9 cellular contexts compared by ENCODE assay signal in genomic region chr6:100796049-100796823, GRCh38.
A peak's percentile ranks its signal among the peaks of the same experiment; 100 is the strongest.
DNase-seq lines count a peak whose midpoint lies in the region; ATAC-seq and TF ChIP-seq lines count a peak whose summit lies in the region.
"Had no signal": no experiment of that assay in that cellular context is flagged by ENCODE, and none has a peak within 500 bp of the region (broad histone marks: within the 10 kb centered on the region; RNA-seq: fewer than 3 reads in every experiment).

No MANE protein-coding gene starts in this region.

- peaks cover 29% of the 10 kb centered on the region for H3K36me3 Mint-ChIP-seq in activated naive CD4-positive, alpha-beta T cell treated with anti-CD3 and anti-CD28 coated beads, Interleukin-2, amount 10 ng/mL, durations not matched to agents 7 days and 5 days

- H3K9me3 ChIP-seq in right atrium auricular region (no peaks in the 10 kb centered on the region), smooth muscle cell (replicated peaks; ENCODE audit: low read depth) (no peaks in the 10 kb centered on the region), aorta (ENCODE audit: control insufficient read depth, low read length) (no peaks in the 10 kb centered on the region)

- H4K20me1 ChIP-seq in smooth muscle cell (ENCODE audit: low read depth), result peaks cover 55% of the 10 kb centered on the region

- H3F3A ChIP-seq in smooth muscle cell (ENCODE audit: low read depth), result no peaks in the 10 kb centered on the region

- 94% methylated on average over 4 of the region's 4 CpGs for WGBS in smooth muscle cell (ENCODE audit: low lambda C conversion rate)
- WGBS in aorta, 2 donors, result 95 to 96% methylated on average over 4 of the region's 4 CpGs

- CTCF ChIA-PET in activated naive CD4-positive, alpha-beta T cell treated with anti-CD3 and anti-CD28 coated beads, Interleukin-2, amount 10 ng/mL, durations not matched to agents 7 days and 5 days (lab: Charles Lee), result no interaction called here

- no peaks in the 10 kb centered on the region for H3K9me3 Mint-ChIP-seq in activated naive CD4-positive, alpha-beta T cell treated with anti-CD3 and anti-CD28 coated beads, Interleukin-2, amount 10 ng/mL, durations not matched to agents 7 days and 5 days

- H2AFZ ChIP-seq in smooth muscle cell (ENCODE audit: low read depth), result no peak overlapping the region

- H3K4me3 Mint-ChIP-seq in activated naive CD4-positive, alpha-beta T cell treated with anti-CD3 and anti-CD28 coated beads, Interleukin-2, amount 10 ng/mL, durations not matched to agents 7 days and 5 days, result no peak overlapping the region

- no peak overlapping the region for H3K9ac ChIP-seq in smooth muscle cell (ENCODE audit: low read depth)

- no peak overlapping the region for H3K4me2 ChIP-seq in smooth muscle cell

- DNase-seq in activated naive CD4-positive, alpha-beta T cell treated with anti-CD3 and anti-CD28 coated beads, Interleukin-2, amount 10 ng/mL, durations not matched to agents 7 days and 5 days, result no peak
- no peak for DNase-seq in activated naive CD4-positive, alpha-beta T cell treated with Interleukin-2 at 50 U/mL for 16 hours
- DNase-seq in MV-4-11 (lab: John Stamatoyannopoulos, UW) (peak; percentile 25), right atrium auricular region (ENCODE audit: low spot score) (no peak), smooth muscle cell (lab: John Stamatoyannopoulos, UW; ENCODE audit: unreplicated experiment) (no peak), aorta (no peak), head of caudate nucleus (no peak)
- DNase-seq: NK-92 treated with Interleukin-12 subunit alpha and Interleukin-12 subunit beta, amount 100 ng/mL, for 24 hours had no signal

- H3K36me3 ChIP-seq in right atrium auricular region (peaks cover 9% of the 10 kb centered on the region), smooth muscle cell (ENCODE audit: low read depth) (peaks cover 14% of the 10 kb centered on the region), aorta (ENCODE audit: control insufficient read depth in 1 of 2, insufficient read depth in 2 of 2, low read length in 1 of 2) (no peaks in the 10 kb centered on the region)

- H3K27me3 Mint-ChIP-seq in activated naive CD4-positive, alpha-beta T cell treated with anti-CD3 and anti-CD28 coated beads, Interleukin-2, amount 10 ng/mL, durations not matched to agents 7 days and 5 days, result no peaks in the 10 kb centered on the region

- intact Hi-C loops in aorta (cut with DNase I) (no loop called here), head of caudate nucleus (cut with DNase I) (no loop called here)

- no peak overlapping the region for H3K4me3 ChIP-seq in right atrium auricular region
- H3K4me3 ChIP-seq in smooth muscle cell, result no peak overlapping the region
- no peak overlapping the region for H3K4me3 ChIP-seq in aorta (ENCODE audit: low read length in 2 of 2)

- H3K4me1 ChIP-seq in right atrium auricular region (no peaks in the 10 kb centered on the region), smooth muscle cell (ENCODE audit: low read depth) (no peaks in the 10 kb centered on the region), aorta (ENCODE audit: control insufficient read depth in 1 of 2, insufficient read depth in 2 of 2, low read length in 2 of 2) (peaks cover 0 to 3% of the 10 kb centered on the region in 2 donors)

- ATAC-seq in HG02885 (IDR thresholded peaks at IDR 0.05; ENCODE audit: poor library complexity, unreplicated experiment) (peak; percentile 94), aorta (ENCODE audit: low FRiP score) (no peak)

- peaks cover 34% of the 10 kb centered on the region for H3K79me2 ChIP-seq in smooth muscle cell (ENCODE audit: low read depth)

- no peaks in the 10 kb centered on the region for H3K27me3 ChIP-seq in right atrium auricular region
- H3K27me3 ChIP-seq in smooth muscle cell (ENCODE audit: low read depth), result no peaks in the 10 kb centered on the region
- H3K27me3 ChIP-seq in aorta (ENCODE audit: control insufficient read depth in 1 of 2, insufficient read depth in 2 of 2, low read length in 1 of 2), result no peaks in the 10 kb centered on the region

- H3K27ac ChIP-seq in right atrium auricular region (no peak overlapping the region), smooth muscle cell (ENCODE audit: low read depth) (no peak overlapping the region), aorta (ENCODE audit: low read depth in 1 of 2, low read length in 2 of 2) (no peak overlapping the region)

- peaks cover 2% of the 10 kb centered on the region for H3K4me1 Mint-ChIP-seq in activated naive CD4-positive, alpha-beta T cell treated with anti-CD3 and anti-CD28 coated beads, Interleukin-2, amount 10 ng/mL, durations not matched to agents 7 days and 5 days

- H3K27ac Mint-ChIP-seq in activated naive CD4-positive, alpha-beta T cell treated with anti-CD3 and anti-CD28 coated beads, Interleukin-2, amount 10 ng/mL, durations not matched to agents 7 days and 5 days, result peak overlapping the region; percentile 37

- TF ChIP-seq CTCF in right atrium auricular region (IDR thresholded peaks at IDR 0.05) (no peak), smooth muscle cell (IDR thresholded peaks at IDR 0.05; ENCODE audit: borderline replicate concordance, insufficient read depth, poor library complexity, severe bottlenecking) (no peak)
